ENCODE assay signal across 25 cellular contexts in genomic region chr7:127632276-127632910, GRCh38. TPM values are rescaled to one million over a fixed set of nuclear protein-coding genes. Genes with fewer than 3 reads are reported as not detected.
A peak's percentile ranks its signal among the peaks of the same experiment; 100 is the strongest.
DNase-seq lines count a peak whose midpoint lies in the region; ATAC-seq, FAIRE-seq and TF ChIP-seq lines count a peak whose summit lies in the region.
"Had no signal": no experiment of that assay in that cellular context is flagged by ENCODE, and none has a peak within 500 bp of the region (broad histone marks: within the 10 kb centered on the region; RNA-seq: fewer than 3 reads in every experiment).

No MANE protein-coding gene starts in this region.

- no peaks in the 10 kb centered on the region for H3K9me3 Mint-ChIP-seq in Caco-2 (ENCODE audit: unreplicated experiment)
- H3K9me3 Mint-ChIP-seq: activated CD8-positive, alpha-beta T cell treated with anti-CD3 and anti-CD28 coated beads for 36 hours; activated T-cell treated with anti-CD3 and anti-CD28 coated beads, Interleukin-2, amount 50 U/mL, for 24 hours; CD8-positive, alpha-beta T cell had no signal

- H3K4me3 ChIP-seq in AG09309 (ENCODE audit: control insufficient read depth, low read depth, low read length) (no peak overlapping the region), IMR-90 (ENCODE audit: insufficient read depth, low read depth, low read length) (no peak overlapping the region), brain microvascular endothelial cell (ENCODE audit: low read depth, low read length) (no peak overlapping the region), heart left ventricle (no peak overlapping the region), Caco-2 (ENCODE audit: low read depth, low read length) (no peak overlapping the region)
- H3K4me3 ChIP-seq: A549, ascending aorta, lung, uterus had no signal

- H4K8ac ChIP-seq in IMR-90 (ENCODE audit: low read depth in 2 of 2, low read length in 2 of 2): peak overlapping the region in 1 of 2 experiments; percentile 14; a peak in 1 of 4 replicates

- H2AK5ac ChIP-seq in IMR-90 (ENCODE audit: low read depth, low read length): no peak overlapping the region

- peak overlapping the region; percentile 62 for H4K91ac ChIP-seq in IMR-90 (ENCODE audit: insufficient read depth, low read depth, low read length)

- 63% methylated on average over 1 of the region's 7 CpGs; no CpG with 5 or more reads in 1 of the 2 experiments for WGBS in IMR-90 (ENCODE audit: extremely low coverage in 2 of 2, insufficient read length in 1 of 2), 2 experiments
- WGBS in heart left ventricle, 4 donors: 82 to 84% (median 83%) methylated on average over 7 of the region's 7 CpGs

- H3K4me1 ChIP-seq in IMR-90 (ENCODE audit: control insufficient read depth, insufficient read depth, low read length) (peaks cover 8% of the 10 kb centered on the region), heart left ventricle (no peaks in the 10 kb centered on the region), Caco-2 (peaks cover 13% of the 10 kb centered on the region)
- H3K4me1 ChIP-seq: A549, uterus had no signal

- TF ChIP-seq POLR2A in IMR-90 (IDR thresholded peaks at IDR 0.05; ENCODE audit: low read depth, low read length): no peak
- no peak for TF ChIP-seq POLR2A in heart left ventricle (IDR thresholded peaks at IDR 0.05)

- peak overlapping the region; percentile 89 for H2BK120ac ChIP-seq in IMR-90 (ENCODE audit: low read depth, low read length)

- no peak overlapping the region for H2BK5ac ChIP-seq in IMR-90 (ENCODE audit: low read depth, low read length, poor library complexity, severe bottlenecking)

- peaks cover 10% of the 10 kb centered on the region for H3K4me1 Mint-ChIP-seq in Caco-2 (ENCODE audit: low read depth, unreplicated experiment)

- no peak; the same call in 1 of the 2 replicates for TF ChIP-seq RAD21 in IMR-90 (IDR thresholded peaks at IDR 0.05; ENCODE audit: low read length)

- intact Hi-C loops in IMR-90 (cut with micrococcal nuclease): loop anchor here (2.0 kb wide), 1 partner anchor 44 kb away; the partner anchor contains the start of gene ARF5
- intact Hi-C loops in heart left ventricle (cut with DNase I): no loop called here
- intact Hi-C loops in Caco-2 (cut with micrococcal nuclease; ENCODE audit: unreplicated experiment): no loop called here

- ATAC-seq in IMR-90 (ENCODE audit: low read depth) (peak; percentile 94), heart left ventricle (no peak)
- ATAC-seq: A549; activated CD8-positive, alpha-beta T cell treated with anti-CD3 and anti-CD28 coated beads for 36 hours; CD8-positive, alpha-beta T cell; HCT116 had no signal

- CTCF ChIA-PET in IMR-90 (lab: Yijun Ruan, JAX) (interaction anchor here (0.7 kb wide), 1 partner anchor 446 kb away, joined by 4 read pairs; no protein-coding TSS in a partner anchor), Caco-2 (lab: Charles Lee) (no interaction called here)

- BruUV-seq in IMR-90 (replicated peaks; lab: Mats Ljungman, UMichigan) (no TSS peak), Caco-2 (replicated peaks; lab: Mats Ljungman, UMichigan) (no TSS peak)

- no peak overlapping the region for H3K4me3 Mint-ChIP-seq in Caco-2 (ENCODE audit: unreplicated experiment)
- H3K4me3 Mint-ChIP-seq: activated CD8-positive, alpha-beta T cell treated with anti-CD3 and anti-CD28 coated beads for 36 hours; activated T-cell treated with anti-CD3 and anti-CD28 coated beads, Interleukin-2, amount 50 U/mL, for 24 hours; CD8-positive, alpha-beta T cell had no signal

- peaks cover 5% of the 10 kb centered on the region for H3K27me3 Mint-ChIP-seq in Caco-2 (ENCODE audit: insufficient read depth, unreplicated experiment)

- H3K4me2 ChIP-seq in IMR-90 (ENCODE audit: low read depth, low read length): no peak overlapping the region
- H3K4me2 ChIP-seq: A549 had no signal

- H3K27me3 ChIP-seq in IMR-90 (ENCODE audit: control insufficient read depth, insufficient read depth, low read length) (peaks cover 2% of the 10 kb centered on the region; the same call in 1 of the 2 replicates), brain microvascular endothelial cell (replicated peaks) (no peaks in the 10 kb centered on the region), heart left ventricle (peaks cover 0 to 6% (median 0%) of the 10 kb centered on the region in 9 donors), Caco-2 (replicated peaks; ENCODE audit: control insufficient read depth, insufficient read depth, low read length) (no peaks in the 10 kb centered on the region)
- H3K27me3 ChIP-seq: ascending aorta, uterus had no signal

- TF ChIP-seq CTCF in AG09309 (IDR thresholded peaks at IDR 0.05; ENCODE audit: control insufficient read depth, insufficient read depth, low read depth, low read length, missing control alignments) (no peak), IMR-90 (conservative IDR thresholded peaks at IDR 0.05; ENCODE audit: low read depth, low read length) (no peak), brain microvascular endothelial cell (IDR thresholded peaks at IDR 0.05; ENCODE audit: low read depth, low read length, missing control alignments) (no peak), heart left ventricle (IDR thresholded peaks at IDR 0.05) (no peak), D721Med (IDR thresholded peaks at IDR 0.05; ENCODE audit: insufficient read depth, missing control alignments) (no peak), Caco-2 (IDR thresholded peaks at IDR 0.05; ENCODE audit: insufficient read depth in 1 of 2, low read depth in 1 of 2, low read length in 1 of 2, severe bottlenecking in 1 of 2, unreplicated experiment in 1 of 2) (no peak)

- dilution Hi-C loops in IMR-90 (cut with HindIII; ENCODE audit: low sequenced_read_pairs, unreplicated experiment): no loop called here

- H2AFZ ChIP-seq in IMR-90 (replicated peaks; ENCODE audit: low read length, poor library complexity): no peak overlapping the region

- H2BK15ac ChIP-seq in IMR-90 (ENCODE audit: low read depth, low read length): peak overlapping the region; percentile 23; the same call in 1 of the 3 replicates

- no peak overlapping the region for H3K23ac ChIP-seq in IMR-90 (ENCODE audit: low read depth, low read length)

- peak overlapping the region; percentile 71; the same call in 1 of the 2 replicates for H3K18ac ChIP-seq in IMR-90 (ENCODE audit: low read depth, low read length)

- peak overlapping the region; percentile 15; the same call in 1 of the 2 replicates for H3K27ac ChIP-seq in IMR-90 (ENCODE audit: insufficient read depth, low read length)
- no peak overlapping the region for H3K27ac ChIP-seq in brain microvascular endothelial cell
- no peak overlapping the region for H3K27ac ChIP-seq in substantia nigra (ENCODE audit: low read depth, low read length, poor library complexity, severe bottlenecking)
- no peak overlapping the region for H3K27ac ChIP-seq in heart left ventricle
- H3K27ac ChIP-seq: A549, uterus had no signal

- no peaks in the 10 kb centered on the region for H3K79me1 ChIP-seq in IMR-90 (ENCODE audit: low read depth in 1 of 2, low read length in 2 of 2)

- no peak overlapping the region for H3K27ac Mint-ChIP-seq in Caco-2 (ENCODE audit: unreplicated experiment)
- H3K27ac Mint-ChIP-seq: activated CD8-positive, alpha-beta T cell treated with anti-CD3 and anti-CD28 coated beads for 36 hours; activated T-cell treated with anti-CD3 and anti-CD28 coated beads, Interleukin-2, amount 50 U/mL, for 24 hours; CD8-positive, alpha-beta T cell had no signal

- H4K5ac ChIP-seq in IMR-90 (ENCODE audit: low read depth, low read length): no peak overlapping the region

- H3K36me3 ChIP-seq in IMR-90 (ENCODE audit: control insufficient read depth, insufficient read depth, low read length): no peaks in the 10 kb centered on the region
- no peaks in the 10 kb centered on the region for H3K36me3 ChIP-seq in brain microvascular endothelial cell (replicated peaks)
- H3K36me3 ChIP-seq in heart left ventricle: no peaks in the 10 kb centered on the region
- H3K36me3 ChIP-seq in Caco-2 (ENCODE audit: control insufficient read depth, insufficient read depth, low read length): no peaks in the 10 kb centered on the region
- H3K36me3 ChIP-seq: ascending aorta, uterus had no signal

- H3K9ac ChIP-seq in IMR-90 (ENCODE audit: low read depth, low read length): no peak overlapping the region

- DNase-seq in AG09309 (ENCODE audit: low read depth) (peak; percentile 53), IMR-90 (peak; percentile 93), brain microvascular endothelial cell (peak; percentile 29), islet precursor cell (peak; percentile 83), substantia nigra (lab: John Stamatoyannopoulos, UW) (no peak), heart left ventricle (no peak), D721Med (ENCODE audit: insufficient read length, low spot score) (no peak), Caco-2 (no peak)
- DNase-seq: activated CD8-positive, alpha-beta T cell treated with anti-CD3 and anti-CD28 coated beads for 36 hours; activated naive CD4-positive, alpha-beta T cell treated with anti-CD3 and anti-CD28 coated beads, Interleukin-2, amount 50 U/mL, for 16 hours; activated T-cell treated with anti-CD3 and anti-CD28 coated beads, Interleukin-2, amount 50 U/mL, for 24 hours; CD8-positive, alpha-beta T cell; DMS53; NCI-H1417 treated with DMSO at 0.1 percent for 48 hours; NCI-H2107; NCI-H510A treated with DMSO at 0.1 percent for 48 hours; RPMI8226; uterus had no signal

- H3K9me3 ChIP-seq in IMR-90 (ENCODE audit: control insufficient read depth, insufficient read depth, low read length) (no peaks in the 10 kb centered on the region), heart left ventricle (no peaks in the 10 kb centered on the region), Caco-2 (no peaks in the 10 kb centered on the region)
- H3K9me3 ChIP-seq: A549, ascending aorta, uterus had no signal

- POLR2A ChIA-PET in IMR-90 (lab: Charles Lee; ENCODE audit: unreplicated experiment): no interaction called here
- POLR2A ChIA-PET in Caco-2 (lab: Charles Lee): no interaction called here

- peaks cover 2% of the 10 kb centered on the region; the same call in 1 of the 2 replicates for H3K9me1 ChIP-seq in IMR-90 (ENCODE audit: insufficient read depth, low read length)

- no peak for FAIRE-seq in D721Med (lab: Jason Lieb, UNC)
- FAIRE-seq: A549, colon had no signal

- peak overlapping the region; percentile 79 for H2BK20ac ChIP-seq in IMR-90 (ENCODE audit: low read depth, low read length)

- no peaks in the 10 kb centered on the region for H3K36me3 Mint-ChIP-seq in Caco-2 (ENCODE audit: insufficient read depth, unreplicated experiment)
- H3K36me3 Mint-ChIP-seq: CD8-positive, alpha-beta T cell had no signal

- peak overlapping the region; percentile 67 for H3K4ac ChIP-seq in IMR-90 (ENCODE audit: low read depth, low read length)

- no peak overlapping the region for H2AK9ac ChIP-seq in IMR-90 (replicated peaks; ENCODE audit: low read depth, low read length, poor library complexity)

- H3K56ac ChIP-seq in IMR-90 (ENCODE audit: extremely low read depth, insufficient read depth, low read length): no peak overlapping the region

- no peak overlapping the region for H3K14ac ChIP-seq in IMR-90 (replicated peaks; ENCODE audit: low read depth, low read length)

- no peaks in the 10 kb centered on the region for H4K20me1 ChIP-seq in IMR-90 (ENCODE audit: insufficient read depth, low read length)

- in situ Hi-C loops in IMR-90 (cut with MboI; ENCODE audit: low sequenced_read_pairs) (no loop called here), brain microvascular endothelial cell (cut with HindIII; ENCODE audit: low pct_ligation_motif_present, low sequenced_read_pairs) (no loop called here)

RNA-seq across cellular contexts. Expression of gene PAX4, which starts 14.5 kb away (rescaled TPM):
- not detected in 2 replicates for total RNA-seq in IMR-90 (2012; rRNA removed)
- not detected in 2 replicates for polyA plus RNA-seq in IMR-90 (2012; rRNA removed)
- not detected in 2 replicates for polyA plus RNA-seq in IMR-90 (2012; cell fraction: cytosol; rRNA removed)
- polyA plus RNA-seq in IMR-90 (2012; cell fraction: nucleus; rRNA removed; ENCODE audit: low replicate concordance): not detected in 2 replicates
- total RNA-seq in heart left ventricle: not detected
- not detected for polyA plus RNA-seq in heart left ventricle
- total RNA-seq in Caco-2 (2022): not detected in 2 replicates
- total RNA-seq: activated CD8-positive, alpha-beta T cell treated with anti-CD3 and anti-CD28 coated beads for 36 hours; ascending aorta; CD8-positive, alpha-beta T cell; kidney epithelial cell; lung; renal cortical epithelial cell; uterus had no signal
- polyA plus RNA-seq: A549, lung had no signal

RNA-seq across cellular contexts. Expression of gene SND1, which starts 19.6 kb away (rescaled TPM):
- total RNA-seq in IMR-90 (2012; rRNA removed): 246 and 294 TPM in 2 replicates
- polyA plus RNA-seq in IMR-90 (2012; rRNA removed): 154 TPM in 2 replicates
- 162 and 171 TPM in 2 replicates for polyA plus RNA-seq in IMR-90 (2012; cell fraction: cytosol; rRNA removed)
- 107 and 113 TPM in 2 replicates for polyA plus RNA-seq in IMR-90 (2012; cell fraction: nucleus; rRNA removed; ENCODE audit: low replicate concordance)
- total RNA-seq in heart left ventricle: 100 to 1,000 TPM in 1 of 9 donors, 10 to 100 TPM in 8; 63.2 to 115 (median 76.3) TPM
- polyA plus RNA-seq in heart left ventricle: 100 to 1,000 TPM in 1 of 2 donors, 10 to 100 TPM in 1; 45.6 to 104 TPM
- total RNA-seq in Caco-2 (2022): 274 and 276 TPM in 2 replicates

RNA-seq across cellular contexts. Expression of gene FSCN3, which starts 38.9 kb away (rescaled TPM):
- total RNA-seq in IMR-90 (2012; rRNA removed) (0.18 and 0.83 TPM in 2 replicates), heart left ventricle (1 to 10 TPM in 2 of 9 donors, under 1 TPM in 1, not detected in 6; 0.64 to 5.6 (median 1.8) TPM), Caco-2 (2022) (1.6 and 2.2 TPM in 2 replicates)
- polyA plus RNA-seq in IMR-90 (2012; rRNA removed) (0.86 and 1.5 TPM in 2 replicates), heart left ventricle (under 1 TPM; 0.11 to 0.46 TPM)
- 0.09 and 0.32 TPM in 2 replicates for polyA plus RNA-seq in IMR-90 (2012; cell fraction: cytosol; rRNA removed)
- 0.49 and 2.1 TPM in 2 replicates for polyA plus RNA-seq in IMR-90 (2012; cell fraction: nucleus; rRNA removed; ENCODE audit: low replicate concordance)
- total RNA-seq: ascending aorta had no signal

RNA-seq across cellular contexts. Expression of gene ARF5, which starts 44.2 kb away (rescaled TPM):
- total RNA-seq in IMR-90 (2012; rRNA removed) (113 and 128 TPM in 2 replicates), heart left ventricle (100 to 1,000 TPM in 3 of 9 donors, 10 to 100 TPM in 6; 85.3 to 196 (median 96.3) TPM), Caco-2 (2022) (162 and 172 TPM in 2 replicates)
- polyA plus RNA-seq in IMR-90 (2012; rRNA removed) (274 and 288 TPM in 2 replicates), heart left ventricle (100 to 1,000 TPM; 136 to 173 TPM)
- 222 and 398 TPM in 2 replicates for polyA plus RNA-seq in IMR-90 (2012; cell fraction: cytosol; rRNA removed)
- 164 and 280 TPM in 2 replicates for polyA plus RNA-seq in IMR-90 (2012; cell fraction: nucleus; rRNA removed; ENCODE audit: low replicate concordance)

RNA-seq across cellular contexts. Expression of gene GCC1, which starts 47.0 kb away (rescaled TPM):
- total RNA-seq in IMR-90 (2012; rRNA removed): 20.8 and 22.9 TPM in 2 replicates
- 5.2 and 6.1 TPM in 2 replicates for polyA plus RNA-seq in IMR-90 (2012; rRNA removed)
- 4.3 and 4.4 TPM in 2 replicates for polyA plus RNA-seq in IMR-90 (2012; cell fraction: cytosol; rRNA removed)
- polyA plus RNA-seq in IMR-90 (2012; cell fraction: nucleus; rRNA removed; ENCODE audit: low replicate concordance): 2.9 and 3.9 TPM in 2 replicates
- total RNA-seq in heart left ventricle: 10 to 100 TPM in 2 of 9 donors, 1 to 10 TPM in 7; 5.8 to 12.8 (median 8.0) TPM
- 10 to 100 TPM in 1 of 2 donors, 1 to 10 TPM in 1; 2.2 to 12.1 TPM for polyA plus RNA-seq in heart left ventricle
- 23.0 and 26.6 TPM in 2 replicates for total RNA-seq in Caco-2 (2022)

Comparison
In these comparisons a context has a peak if more than half of its experiments do, and no peak if none do; other contexts are left out.
1. DNase-seq: peak in AG09309 (single experiment), IMR-90 (single experiment), brain microvascular endothelial cell (single experiment) and islet precursor cell (single experiment); none in substantia nigra (0 of 49), heart left ventricle (0 of 5), D721Med (single experiment) and Caco-2 (0 of 2).